2 cellular contexts compared by ENCODE assay signal in the genomic region with DNA sequence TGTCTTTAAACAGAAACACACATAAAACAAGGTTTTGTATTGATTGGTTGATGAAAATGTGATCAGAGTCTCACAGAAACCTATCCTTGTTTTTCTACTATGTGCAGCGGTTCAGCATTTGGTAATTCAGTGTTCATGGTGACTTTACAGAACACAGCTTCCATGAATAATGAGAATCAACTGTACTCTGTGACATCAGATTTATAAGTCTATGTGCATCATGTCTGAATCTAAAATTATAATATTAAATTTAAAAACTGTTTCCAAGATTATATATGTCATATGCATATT.
TF ChIP-seq lines count a peak whose summit lies in the region.

No MANE protein-coding gene starts in this region.

TF ChIP-seq in liver, 16 proteins besides CTCF, POLR2A, EP300 and RAD21 (continued from another document):
- TF ChIP-seq HNF4A (conservative IDR thresholded peaks at IDR 0.05) (no peak), GABPA (IDR thresholded peaks at IDR 0.05 in 1 of 2, conservative IDR thresholded peaks at IDR 0.05 in 1 of 2) (no peak), RXRA (IDR thresholded peaks at IDR 0.05) (no peak), JUND (IDR thresholded peaks at IDR 0.05) (no peak), YY1 (IDR thresholded peaks at IDR 0.05) (no peak)
- TF ChIP-seq, protein P1, sequence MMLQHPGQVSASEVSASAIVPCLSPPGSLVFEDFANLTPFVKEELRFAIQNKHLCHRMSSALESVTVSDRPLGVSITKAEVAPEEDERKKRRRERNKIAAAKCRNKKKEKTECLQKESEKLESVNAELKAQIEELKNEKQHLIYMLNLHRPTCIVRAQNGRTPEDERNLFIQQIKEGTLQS (IDR thresholded peaks at IDR 0.05), result no peak

TF ChIP-seq in HepG2, 621 proteins besides CTCF, POLR2A, EP300 and RAD21 (continued from another document):
- TF ChIP-seq, protein P2, sequence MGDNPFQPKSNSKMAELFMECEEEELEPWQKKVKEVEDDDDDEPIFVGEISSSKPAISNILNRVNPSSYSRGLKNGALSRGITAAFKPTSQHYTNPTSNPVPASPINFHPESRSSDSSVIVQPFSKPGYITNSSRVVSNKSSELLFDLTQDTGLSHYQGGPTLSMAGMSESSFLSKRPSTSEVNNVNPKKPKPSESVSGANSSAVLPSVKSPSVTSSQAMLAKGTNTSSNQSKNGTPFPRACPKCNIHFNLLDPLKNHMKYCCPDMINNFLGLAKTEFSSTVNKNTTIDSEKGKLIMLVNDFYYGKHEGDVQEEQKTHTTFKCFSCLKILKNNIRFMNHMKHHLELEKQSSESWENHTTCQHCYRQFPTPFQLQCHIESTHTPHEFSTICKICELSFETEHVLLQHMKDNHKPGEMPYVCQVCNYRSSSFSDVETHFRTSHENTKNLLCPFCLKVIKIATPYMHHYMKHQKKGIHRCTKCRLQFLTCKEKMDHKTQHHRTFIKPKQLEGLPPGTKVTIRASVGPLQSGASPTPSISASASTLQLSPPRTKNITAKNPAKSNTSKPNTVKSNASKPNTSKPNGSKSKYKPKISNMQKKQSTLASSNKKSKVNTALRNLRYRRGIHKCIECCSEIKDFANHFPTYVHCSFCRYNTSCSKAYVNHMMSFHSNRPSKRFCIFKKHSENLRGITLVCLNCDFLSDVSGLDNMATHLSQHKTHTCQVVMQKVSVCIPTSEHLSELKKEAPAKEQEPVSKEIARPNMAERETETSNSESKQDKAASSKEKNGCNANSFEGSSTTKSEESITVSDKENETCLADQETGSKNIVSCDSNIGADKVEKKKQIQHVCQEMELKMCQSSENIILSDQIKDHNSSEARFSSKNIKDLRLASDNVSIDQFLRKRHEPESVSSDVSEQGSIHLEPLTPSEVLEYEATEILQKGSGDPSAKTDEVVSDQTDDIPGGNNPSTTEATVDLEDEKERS (CRISPR knock-in tag; IDR thresholded peaks at IDR 0.05), result no peak
- TF ChIP-seq TCF12 (IDR thresholded peaks at IDR 0.05) (no peak), TCF12 (CRISPR knock-in tag; IDR thresholded peaks at IDR 0.05) (no peak), ARID2 (CRISPR knock-in tag; IDR thresholded peaks at IDR 0.05; ENCODE audit: borderline replicate concordance) (no peak), ATF7 (IDR thresholded peaks at IDR 0.05) (no peak), ATF7 (CRISPR knock-in tag; IDR thresholded peaks at IDR 0.05) (no peak)
- TF ChIP-seq, protein P3, sequence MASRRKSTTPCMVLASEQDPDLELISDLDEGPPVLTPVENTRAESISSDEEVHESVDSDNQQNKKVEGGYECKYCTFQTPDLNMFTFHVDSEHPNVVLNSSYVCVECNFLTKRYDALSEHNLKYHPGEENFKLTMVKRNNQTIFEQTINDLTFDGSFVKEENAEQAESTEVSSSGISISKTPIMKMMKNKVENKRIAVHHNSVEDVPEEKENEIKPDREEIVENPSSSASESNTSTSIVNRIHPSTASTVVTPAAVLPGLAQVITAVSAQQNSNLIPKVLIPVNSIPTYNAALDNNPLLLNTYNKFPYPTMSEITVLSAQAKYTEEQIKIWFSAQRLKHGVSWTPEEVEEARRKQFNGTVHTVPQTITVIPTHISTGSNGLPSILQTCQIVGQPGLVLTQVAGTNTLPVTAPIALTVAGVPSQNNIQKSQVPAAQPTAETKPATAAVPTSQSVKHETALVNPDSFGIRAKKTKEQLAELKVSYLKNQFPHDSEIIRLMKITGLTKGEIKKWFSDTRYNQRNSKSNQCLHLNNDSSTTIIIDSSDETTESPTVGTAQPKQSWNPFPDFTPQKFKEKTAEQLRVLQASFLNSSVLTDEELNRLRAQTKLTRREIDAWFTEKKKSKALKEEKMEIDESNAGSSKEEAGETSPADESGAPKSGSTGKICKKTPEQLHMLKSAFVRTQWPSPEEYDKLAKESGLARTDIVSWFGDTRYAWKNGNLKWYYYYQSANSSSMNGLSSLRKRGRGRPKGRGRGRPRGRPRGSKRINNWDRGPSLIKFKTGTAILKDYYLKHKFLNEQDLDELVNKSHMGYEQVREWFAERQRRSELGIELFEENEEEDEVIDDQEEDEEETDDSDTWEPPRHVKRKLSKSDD (CRISPR knock-in tag; IDR thresholded peaks at IDR 0.05; ENCODE audit: low read depth), result no peak
- TF ChIP-seq, protein P4, sequence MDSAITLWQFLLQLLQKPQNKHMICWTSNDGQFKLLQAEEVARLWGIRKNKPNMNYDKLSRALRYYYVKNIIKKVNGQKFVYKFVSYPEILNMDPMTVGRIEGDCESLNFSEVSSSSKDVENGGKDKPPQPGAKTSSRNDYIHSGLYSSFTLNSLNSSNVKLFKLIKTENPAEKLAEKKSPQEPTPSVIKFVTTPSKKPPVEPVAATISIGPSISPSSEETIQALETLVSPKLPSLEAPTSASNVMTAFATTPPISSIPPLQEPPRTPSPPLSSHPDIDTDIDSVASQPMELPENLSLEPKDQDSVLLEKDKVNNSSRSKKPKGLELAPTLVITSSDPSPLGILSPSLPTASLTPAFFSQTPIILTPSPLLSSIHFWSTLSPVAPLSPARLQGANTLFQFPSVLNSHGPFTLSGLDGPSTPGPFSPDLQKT (CRISPR knock-in tag; IDR thresholded peaks at IDR 0.05; ENCODE audit: borderline replicate concordance), result no peak
- TF ChIP-seq, protein P5, sequence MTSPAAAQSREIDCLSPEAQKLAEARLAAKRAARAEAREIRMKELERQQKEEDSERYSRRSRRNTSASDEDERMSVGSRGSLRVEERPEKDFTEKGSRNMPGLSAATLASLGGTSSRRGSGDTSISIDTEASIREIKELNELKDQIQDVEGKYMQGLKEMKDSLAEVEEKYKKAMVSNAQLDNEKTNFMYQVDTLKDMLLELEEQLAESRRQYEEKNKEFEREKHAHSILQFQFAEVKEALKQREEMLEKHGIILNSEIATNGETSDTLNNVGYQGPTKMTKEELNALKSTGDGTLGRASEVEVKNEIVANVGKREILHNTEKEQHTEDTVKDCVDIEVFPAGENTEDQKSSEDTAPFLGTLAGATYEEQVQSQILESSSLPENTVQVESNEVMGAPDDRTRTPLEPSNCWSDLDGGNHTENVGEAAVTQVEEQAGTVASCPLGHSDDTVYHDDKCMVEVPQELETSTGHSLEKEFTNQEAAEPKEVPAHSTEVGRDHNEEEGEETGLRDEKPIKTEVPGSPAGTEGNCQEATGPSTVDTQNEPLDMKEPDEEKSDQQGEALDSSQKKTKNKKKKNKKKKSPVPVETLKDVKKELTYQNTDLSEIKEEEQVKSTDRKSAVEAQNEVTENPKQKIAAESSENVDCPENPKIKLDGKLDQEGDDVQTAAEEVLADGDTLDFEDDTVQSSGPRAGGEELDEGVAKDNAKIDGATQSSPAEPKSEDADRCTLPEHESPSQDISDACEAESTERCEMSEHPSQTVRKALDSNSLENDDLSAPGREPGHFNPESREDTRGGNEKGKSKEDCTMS (CRISPR knock-in tag; conservative IDR thresholded peaks at IDR 0.05), result no peak
